In genomic region chr22:37764622-37765021, GRCh38 we compare ENCODE assay signal across 21 cellular contexts. TPM values are rescaled to one million over a fixed set of nuclear protein-coding genes. Genes with fewer than 3 reads are reported as not detected.
DNase-seq lines count a peak whose midpoint lies in the region; ATAC-seq, FAIRE-seq and TF ChIP-seq lines count a peak whose summit lies in the region.
"Had no signal": no experiment of that assay in that cellular context is flagged by ENCODE, and none has a peak within 500 bp of the region (broad histone marks: within the 10 kb centered on the region; RNA-seq: fewer than 3 reads in every experiment).

No MANE protein-coding gene starts in this region.

- DNase-seq in Right ventricle myocardium inferior (ENCODE audit: missing footprints) (no peak), cardiac septum (ENCODE audit: low spot score) (no peak), SJCRH30 (peak; percentile 44 to 50), right atrium auricular region (ENCODE audit: low spot score) (no peak), NCI-H2029 treated with DMSO at 0.1 percent for 48 hours (lab: John Stamatoyannopoulos, UW) (no peak), NCI-H510A treated with DMSO at 0.1 percent for 48 hours (lab: John Stamatoyannopoulos, UW) (no peak), RCC 7860 (ENCODE audit: low spot score) (no peak)
- DNase-seq: activated CD4-positive, alpha-beta T cell treated with anti-CD3 and anti-CD28 coated beads, Interleukin-2, amount 10 ng/mL, durations not matched to agents 7 days and 5 days; activated effector memory CD4-positive, alpha-beta T cell treated with Interleukin-2 at 50 U/mL for 16 hours; H7; mucosa of descending colon; NCI-H187 treated with DMSO at 0.1 percent for 48 hours; NCI-H446 treated with DMSO at 0.1 percent for 48 hours; SHP77; stimulated activated naive CD4-positive, alpha-beta T cell treated with Interleukin-2 at 50 U/mL for 16 hours; T-cell had no signal

- H3K9me3 ChIP-seq in SJCRH30 (replicated peaks) (no peaks in the 10 kb centered on the region), right atrium auricular region (no peaks in the 10 kb centered on the region)
- H3K9me3 ChIP-seq: esophagus muscularis mucosa, mucosa of descending colon had no signal

- no peak for TF ChIP-seq CTCF in right atrium auricular region (IDR thresholded peaks at IDR 0.05)

- no peak for FAIRE-seq in RCC 7860 (lab: Jason Lieb, UNC)
- FAIRE-seq: GM12892 had no signal

- H3K27ac ChIP-seq in SJCRH30: no peak overlapping the region
- peak overlapping the region; percentile 35 to 41 for H3K27ac ChIP-seq in right atrium auricular region
- H3K27ac ChIP-seq: cardiac muscle cell, esophagus muscularis mucosa had no signal

- peaks cover 7% of the 10 kb centered on the region for H3K4me1 ChIP-seq in SJCRH30
- H3K4me1 ChIP-seq in right atrium auricular region: peaks cover 0 to 14% of the 10 kb centered on the region in 2 donors

- ATAC-seq in Right ventricle myocardium inferior (peak; percentile 53), HG03196 (IDR thresholded peaks at IDR 0.05; ENCODE audit: unreplicated experiment) (no peak)
- ATAC-seq: mucosa of descending colon, T-cell had no signal

- H3K36me3 ChIP-seq in SJCRH30: no peaks in the 10 kb centered on the region; the same call in 1 of the 2 replicates
- peaks cover 71% of the 10 kb centered on the region for H3K36me3 ChIP-seq in right atrium auricular region

- H3K27me3 ChIP-seq in SJCRH30 (no peaks in the 10 kb centered on the region), right atrium auricular region (no peaks in the 10 kb centered on the region)
- H3K27me3 ChIP-seq: cardiac muscle cell, esophagus muscularis mucosa had no signal

- intact Hi-C loops in Right ventricle myocardium inferior (cut with DNase I) (no loop called here), cardiac septum (cut with DNase I) (no loop called here)

- H3K4me3 ChIP-seq in SJCRH30 (no peak overlapping the region), right atrium auricular region (no peak overlapping the region)
- H3K4me3 ChIP-seq: cardiac muscle cell, esophagus muscularis mucosa, mucosa of descending colon had no signal

RNA-seq across cellular contexts. Expression of gene GCAT, which starts 43.1 kb away (rescaled TPM):
- total RNA-seq in Right ventricle myocardium inferior: 44.1 TPM
- 24.0 TPM for total RNA-seq in cardiac septum
- 14.2 and 15.0 TPM in 2 replicates for total RNA-seq in SJCRH30 (2014; rRNA removed; shearing (Covaris generic))
- total RNA-seq in right atrium auricular region: 10 to 100 TPM; 15.7 to 34.2 TPM

RNA-seq across cellular contexts. Expression of gene GALR3, which starts 58.6 kb away (rescaled TPM):
- not detected for total RNA-seq in Right ventricle myocardium inferior
- total RNA-seq in cardiac septum: not detected
- total RNA-seq in SJCRH30 (2014; rRNA removed; shearing (Covaris generic)): not detected in 2 replicates
- not detected for total RNA-seq in right atrium auricular region
- total RNA-seq: activated CD4-positive, alpha-beta T cell treated with anti-CD3 and anti-CD28 coated beads, Interleukin-2, amount 10 ng/mL, durations not matched to agents 7 days and 5 days; cardiac muscle cell; esophagus muscularis mucosa; H7; mucosa of descending colon; T-cell; ureter had no signal

Comparison
In these comparisons a context has a peak if more than half of its experiments do, and no peak if none do; other contexts are left out.
1. DNase-seq: peak in SJCRH30 (2 of 2); none in Right ventricle myocardium inferior (single experiment), cardiac septum (single experiment), right atrium auricular region (single experiment), NCI-H2029 treated with DMSO at 0.1 percent for 48 hours (single experiment), NCI-H510A treated with DMSO at 0.1 percent for 48 hours (single experiment) and RCC 7860 (single experiment).